ENCODE assay signal across 8 cellular contexts in the genomic region with DNA sequence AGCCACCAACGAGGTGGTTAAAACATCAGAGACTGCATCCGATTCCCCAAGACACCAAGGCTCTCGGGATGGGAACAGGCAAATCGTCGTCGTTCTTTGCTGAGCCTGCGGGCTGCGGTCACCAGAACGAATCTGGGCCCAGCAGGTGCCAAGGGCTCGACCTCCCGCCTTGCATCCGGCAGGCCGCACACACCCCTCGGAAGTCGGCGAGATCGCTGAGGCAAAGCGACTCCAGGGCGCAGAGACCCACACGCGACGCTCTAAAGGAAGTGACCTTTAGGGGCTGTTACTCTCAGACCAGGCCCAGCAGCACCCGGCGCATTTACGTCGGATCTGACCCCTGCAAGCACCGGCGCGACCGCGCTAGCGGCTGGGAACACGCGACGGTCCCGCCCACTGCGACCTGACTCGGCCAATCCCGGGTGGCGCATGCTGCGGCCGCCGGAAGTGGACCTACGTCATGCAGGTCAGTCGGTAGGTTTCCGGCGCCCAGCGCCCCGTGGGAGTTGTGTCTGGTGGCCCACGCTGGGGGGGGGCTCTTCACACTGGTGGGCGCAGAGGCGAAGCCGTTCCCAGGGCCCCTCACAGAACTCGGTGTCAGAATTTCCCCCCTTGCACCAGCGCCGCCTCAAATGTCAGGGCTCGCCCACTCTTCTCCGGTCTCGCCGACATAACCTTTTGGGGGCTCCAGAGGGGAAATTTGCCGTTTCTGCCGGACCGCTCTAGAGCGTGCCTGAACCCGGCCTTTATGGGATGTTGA. TPM values are rescaled to one million over a fixed set of nuclear protein-coding genes. Genes with fewer than 3 reads are reported as not detected.
DNase-seq lines count a peak whose midpoint lies in the region; ATAC-seq and TF ChIP-seq lines count a peak whose summit lies in the region.

No MANE protein-coding gene starts in this region.

- H3K27ac ChIP-seq in gastroesophageal sphincter (peak overlapping the region; percentile 83 to 89 (median 88)), trophoblast cell (ENCODE audit: low read depth, low read length) (no peak overlapping the region), transverse colon (peak overlapping the region; percentile 84 to 96 (median 90))

- H2AK5ac ChIP-seq in trophoblast cell (ENCODE audit: low read length) = no peak overlapping the region

- H3K4me3 ChIP-seq in gastroesophageal sphincter (peak overlapping the region; percentile 47 to 58), trophoblast cell (ENCODE audit: low read depth, low read length) (peak overlapping the region; percentile 22), transverse colon (peak overlapping the region; percentile 26 to 86 (median 47))

- no peak overlapping the region for H3K14ac ChIP-seq in trophoblast cell (ENCODE audit: low read length)

- intact Hi-C loops in transverse colon (cut with DNase I; ENCODE audit: low total_unique reads) = no loop called here

- H3K18ac ChIP-seq in trophoblast cell (ENCODE audit: low read length) = no peak overlapping the region

- H3K27me3 ChIP-seq in gastroesophageal sphincter = no peaks in the 10 kb centered on the region
- H3K27me3 ChIP-seq in trophoblast cell (ENCODE audit: insufficient read depth, low read length) = no peaks in the 10 kb centered on the region
- no peaks in the 10 kb centered on the region for H3K27me3 ChIP-seq in transverse colon

- DNase-seq in DMS153 treated with DMSO at 0.1 percent for 48 hours (lab: John Stamatoyannopoulos, UW; ENCODE audit: unreplicated experiment) (peak; percentile 90), KG1 (lab: John Stamatoyannopoulos, UW) (peak; percentile 80), SHP77 treated with DMSO at 0.1 percent for 48 hours (lab: John Stamatoyannopoulos, UW) (peak; percentile 90), trophoblast cell (peak; percentile 26 to 64), transverse colon (peak; percentile 96)
- DNase-seq in activated naive CD4-positive, alpha-beta T cell treated with Interleukin-2 at 50 U/mL for 16 hours = peak; percentile 82

- no peak overlapping the region for H2AFZ ChIP-seq in trophoblast cell (ENCODE audit: insufficient read depth, low read length, poor library complexity)

- TF ChIP-seq POLR2A in gastroesophageal sphincter (IDR thresholded peaks at IDR 0.05) = peak; percentile 69 to 70
- peak; percentile 77 for TF ChIP-seq POLR2A in transverse colon (IDR thresholded peaks at IDR 0.05)

- 0 to 13% methylated on average over 8 to 13 of the region's 65 CpGs for WGBS in gastroesophageal sphincter (ENCODE audit: low coverage in 1 of 2), 2 donors
- no CpG with 5 or more reads among the region's 65 CpGs for WGBS in trophoblast cell (ENCODE audit: extremely low coverage, insufficient coverage, insufficient read length)
- WGBS in transverse colon (ENCODE audit: low coverage in 1 of 2), 2 donors = 5 to 11% methylated on average over 7 to 52 of the region's 65 CpGs

- H3K36me3 ChIP-seq in gastroesophageal sphincter = no peaks in the 10 kb centered on the region
- H3K36me3 ChIP-seq in trophoblast cell (ENCODE audit: control insufficient read depth in 1 of 2, insufficient read depth in 2 of 2, low read length in 2 of 2) = no peaks in the 10 kb centered on the region
- no peaks in the 10 kb centered on the region for H3K36me3 ChIP-seq in transverse colon

- H2BK12ac ChIP-seq in trophoblast cell (ENCODE audit: low read length) = no peak overlapping the region

- peak overlapping the region; percentile 3 for H3K4me2 ChIP-seq in trophoblast cell (ENCODE audit: low read length)

- H4K8ac ChIP-seq in trophoblast cell (ENCODE audit: low read depth, low read length) = no peak overlapping the region

- H3K9ac ChIP-seq in trophoblast cell (ENCODE audit: low read length) = no peak overlapping the region

- no peak overlapping the region for H2BK120ac ChIP-seq in trophoblast cell (ENCODE audit: insufficient read depth, low read length, poor library complexity)

- no peak overlapping the region for H4K91ac ChIP-seq in trophoblast cell (ENCODE audit: low read depth, low read length)

- TF ChIP-seq EP300 in gastroesophageal sphincter (IDR thresholded peaks at IDR 0.05) = no peak
- no peak for TF ChIP-seq EP300 in transverse colon (IDR thresholded peaks at IDR 0.05; ENCODE audit: low read depth)

- no peak overlapping the region for H3K4ac ChIP-seq in trophoblast cell (ENCODE audit: low read depth, low read length)

- H3K79me1 ChIP-seq in trophoblast cell (ENCODE audit: low read length) = no peaks in the 10 kb centered on the region

- in situ Hi-C loops in transverse colon (cut with MboI; ENCODE audit: low pct_ligation_motif_present in 1 of 4, low pct_unique_long_range_greater_than_20kb in 1 of 4, low sequenced_read_pairs in 3 of 4) = no loop called here

- no peak overlapping the region for H2BK5ac ChIP-seq in trophoblast cell (ENCODE audit: low read depth, low read length, poor library complexity)

- no peak for TF ChIP-seq CTCF in gastroesophageal sphincter (IDR thresholded peaks at IDR 0.05)
- TF ChIP-seq CTCF in transverse colon (IDR thresholded peaks at IDR 0.05) = no peak

- peaks cover 0 to 13% (median 0%) of the 10 kb centered on the region in 3 donors for H3K4me1 ChIP-seq in gastroesophageal sphincter
- no peaks in the 10 kb centered on the region for H3K4me1 ChIP-seq in trophoblast cell (ENCODE audit: control insufficient read depth in 1 of 2, insufficient read depth in 2 of 2, low read length in 2 of 2)
- H3K4me1 ChIP-seq in transverse colon = peaks cover 0 to 12% (median 1%) of the 10 kb centered on the region in 4 donors

- no peak overlapping the region for H3K23ac ChIP-seq in trophoblast cell (ENCODE audit: low read length)

- H3K9me3 ChIP-seq in gastroesophageal sphincter = no peaks in the 10 kb centered on the region
- peaks cover 3% of the 10 kb centered on the region for H3K9me3 ChIP-seq in trophoblast cell (ENCODE audit: insufficient read depth, low read depth, low read length)
- no peaks in the 10 kb centered on the region for H3K9me3 ChIP-seq in transverse colon

- H4K12ac ChIP-seq in trophoblast cell (ENCODE audit: low read depth, low read length) = no peak overlapping the region

- H3K79me2 ChIP-seq in trophoblast cell (ENCODE audit: control insufficient read depth, insufficient read depth, low read length, poor library complexity) = no peaks in the 10 kb centered on the region

- ATAC-seq in GM21528 (IDR thresholded peaks at IDR 0.05; ENCODE audit: low FRiP score, unreplicated experiment) = peak; percentile 96
- peak; percentile 99 for ATAC-seq in gastroesophageal sphincter

RNA-seq across cellular contexts. Expression of a gene that starts 7.5 kb away (rescaled TPM):
- total RNA-seq in gastroesophageal sphincter = 100 to 1,000 TPM; 208 to 250 (median 224) TPM
- 191 and 200 TPM in 2 replicates for polyA plus RNA-seq in trophoblast cell (2013)
- total RNA-seq in transverse colon = 100 to 1,000 TPM in 1 of 4 donors, 10 to 100 TPM in 3; 40.4 to 103 (median 82.8) TPM

RNA-seq across cellular contexts. Expression of a gene that starts 13.4 kb away (rescaled TPM):
- under 1 TPM in 2 of 4 donors, not detected in 2; 0.13 to 0.31 TPM for total RNA-seq in gastroesophageal sphincter
- polyA plus RNA-seq in trophoblast cell (2013) = 0.04 and 0.10 TPM in 2 replicates
- total RNA-seq in transverse colon = under 1 TPM in 1 of 4 donors, not detected in 3; 0.48 TPM

Comparison
In these comparisons a context has a peak if more than half of its experiments do, and no peak if none do; other contexts are left out.
1. DNase-seq: peak in every context shown above with its lines; median percentile 96 in transverse colon; 90 in DMS153 treated with DMSO at 0.1 percent for 48 hours; 90 in SHP77 treated with DMSO at 0.1 percent for 48 hours; 82 in activated naive CD4-positive, alpha-beta T cell treated with Interleukin-2 at 50 U/mL for 16 hours; 80 in KG1; 45 in trophoblast cell.